18 cellular contexts compared by ENCODE assay signal in genomic region chr14:30657050-30657449, GRCh38.
"Had no signal": no experiment of that assay in that cellular context is flagged by ENCODE, and none has a peak within 500 bp of the region (broad histone marks: within the 10 kb centered on the region; RNA-seq: fewer than 3 reads in every experiment).

No MANE protein-coding gene starts in this region.

- H3K9me3 ChIP-seq: adrenal gland, ascending aorta, esophagus muscularis mucosa, tibial nerve had no signal

- ATAC-seq: activated CD4-positive, CD25-positive, alpha-beta regulatory T cell treated with anti-CD3 and anti-CD28 coated beads, Interleukin-2, amount 50 U/mL, for 24 hours; naive thymus-derived CD4-positive, alpha-beta T cell; stimulated activated naive B cell treated with anti-CD40 and anti-IgM and Interleukin-4, amounts not matched to agents 10 μg/mL and 1 μg/mL and 100 μg/mL, for 72 hours had no signal

- H3K4me1 ChIP-seq: adrenal gland, ascending aorta, tibial nerve had no signal

- DNase-seq: activated CD4-positive, alpha-beta T cell treated with anti-CD3 and anti-CD28 coated beads for 48 hours; activated CD4-positive, alpha-beta T cell treated with anti-CD3 and anti-CD28 coated beads, Interleukin-2, amount 50 U/mL, for 48 hours; activated CD8-positive, alpha-beta memory T cell treated with anti-CD3 and anti-CD28 coated beads for 24 hours; activated effector memory CD4-positive, alpha-beta T cell treated with Interleukin-2 at 50 U/mL for 16 hours; activated naive CD4-positive, alpha-beta T cell treated with Interleukin-2 at 50 U/mL for 16 hours; adrenal gland; central memory CD4-positive, alpha-beta T cell; kidney glomerular epithelial cell; midbrain; stimulated activated CD4-positive, alpha-beta T cell treated with anti-CD3 and anti-CD28 coated beads, Interleukin-15, amount 100 ng/mL, for 24 hours; stimulated activated CD4-positive, alpha-beta T cell treated with anti-CD3 and anti-CD28 coated beads, Interleukin-2, amount 100 ng/mL, for 24 hours; stimulated activated naive B cell treated with anti-CD40 and anti-IgM and Interleukin-4, amounts not matched to agents 10 μg/mL and 1 μg/mL and 100 μg/mL, for 72 hours; T-helper 1 cell had no signal

- H3K27me3 ChIP-seq: adrenal gland, ascending aorta, esophagus muscularis mucosa, tibial nerve had no signal

- H3K4me3 ChIP-seq: adrenal gland, ascending aorta, esophagus muscularis mucosa, tibial nerve had no signal

- H3K27ac ChIP-seq: esophagus muscularis mucosa had no signal
